In the genomic region with DNA sequence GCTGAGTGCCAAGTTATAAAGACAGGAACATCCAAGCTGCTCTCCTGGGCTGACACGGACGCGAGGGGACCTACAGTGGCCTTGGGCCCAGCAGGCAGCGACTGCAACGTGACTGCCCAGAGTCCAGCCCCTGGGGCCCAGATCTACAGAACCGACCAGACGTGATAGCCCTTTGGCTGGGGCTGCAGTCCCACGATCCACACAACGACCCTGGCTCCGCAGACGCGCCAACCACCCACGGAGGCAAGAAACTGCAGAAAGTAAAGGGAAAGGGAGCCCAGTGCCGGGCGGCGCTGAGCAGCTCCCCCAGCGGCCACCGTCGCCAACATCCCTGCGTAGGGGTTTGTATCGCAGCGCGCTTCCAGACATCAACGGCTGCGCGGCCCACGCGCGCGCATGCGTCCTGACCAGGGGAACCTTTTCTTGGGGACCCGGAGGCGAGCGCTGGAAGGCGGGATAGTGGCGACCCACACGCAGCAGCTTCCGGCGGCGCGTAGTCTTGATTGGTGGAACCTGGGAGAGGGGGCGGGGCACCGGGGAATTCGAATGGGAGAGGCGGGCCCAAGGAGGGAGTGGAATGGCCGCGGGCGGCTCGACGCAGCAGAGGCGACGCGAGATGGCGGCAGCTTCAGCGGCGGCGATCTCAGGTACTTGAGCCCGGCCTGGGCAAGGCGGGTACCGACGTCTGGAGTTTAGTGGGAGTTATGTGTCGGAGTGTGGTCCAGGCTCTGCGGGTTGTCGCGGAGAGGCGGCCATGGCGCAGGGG, we compare ENCODE assay signal across 8 cellular contexts. TPM values are rescaled to one million over a fixed set of nuclear protein-coding genes. Genes with fewer than 3 reads are reported as not detected.
DNase-seq lines count a peak whose midpoint lies in the region; ATAC-seq and TF ChIP-seq lines count a peak whose summit lies in the region.

A gene (plus strand): TSS at position 569 of the 766 bp plus-strand sequence. CDS start 9 bp downstream, at position 578.

- intact Hi-C loops in T-helper 1 cell treated with Interleukin-12 subunit alpha and Interleukin-12 subunit beta and Interleukin-4 antibody, amounts not matched to agents 30 ng/mL and 1 ng/mL, for 36 hours (cut with micrococcal nuclease) = loop anchor here (1.0 kb wide), 7 partner anchors 15 to 206 kb away; a partner anchor contains a TSS
- intact Hi-C loops in heart right ventricle (cut with DNase I) = loop anchor here in 3 of 10 donors (1.0 to 2.0 kb wide), 3 partner anchors 14 to 26 kb away; a partner anchor contains a TSS
- intact Hi-C loops in posterior vena cava (cut with DNase I) = no loop called here
- intact Hi-C loops in upper lobe of right lung (cut with DNase I) = no loop called here

- peak within 1 kb of the TSS; percentile 55 to 97 (median 90) for H3K27ac ChIP-seq in heart right ventricle
- H3K27ac ChIP-seq in upper lobe of right lung = peak within 1 kb of the TSS; percentile 92

- H3K36me3 ChIP-seq in heart right ventricle (no peaks in the 10 kb centered on the region), upper lobe of right lung (no peaks in the 10 kb centered on the region)

- no peaks in the 10 kb centered on the region for H3K9me3 ChIP-seq in heart right ventricle
- no peaks in the 10 kb centered on the region for H3K9me3 ChIP-seq in upper lobe of right lung

- DNase-seq in GM13977 (ENCODE audit: low spot score) (peak; percentile 99), NCI-H146 treated with DMSO at 0.1 percent for 48 hours (lab: John Stamatoyannopoulos, UW; ENCODE audit: unreplicated experiment) (peak; percentile 98), amniotic epithelial cell (ENCODE audit: low read depth) (peak; percentile 98), heart right ventricle (peak; percentile 99 to 100), posterior vena cava (ENCODE audit: low spot score) (peak; percentile 100), upper lobe of right lung (peak; percentile 100)

- peaks cover 10 to 31% (median 24%) of the 10 kb centered on the region in 9 donors for H3K4me1 ChIP-seq in heart right ventricle
- H3K4me1 ChIP-seq in upper lobe of right lung = peaks cover 17% of the 10 kb centered on the region

- peak within 1 kb of the TSS; percentile 56 to 98 (median 83) for H3K4me3 ChIP-seq in heart right ventricle
- peak within 1 kb of the TSS; percentile 93 for H3K4me3 ChIP-seq in upper lobe of right lung

- ATAC-seq in HG02884 (IDR thresholded peaks at IDR 0.05; ENCODE audit: unreplicated experiment) = peak; percentile 91
- ATAC-seq in heart right ventricle = peak; percentile 99 to 100 (median 99)
- peak; percentile 99 for ATAC-seq in upper lobe of right lung

- TF ChIP-seq CTCF in GM13977 (IDR thresholded peaks at IDR 0.05; ENCODE audit: extremely low read depth, insufficient read depth, missing control alignments) (peak; percentile 85), heart right ventricle (IDR thresholded peaks at IDR 0.05) (peak; percentile 40 to 89 (median 77)), upper lobe of right lung (IDR thresholded peaks at IDR 0.05) (peak; percentile 76)

- 0% methylated on average over 67 of the region's 67 CpGs for WGBS in heart right ventricle, 2 donors

- H3K27me3 ChIP-seq in heart right ventricle = no peaks in the 10 kb centered on the region
- H3K27me3 ChIP-seq in upper lobe of right lung = no peaks in the 10 kb centered on the region

- in situ Hi-C loops in GM13977 (cut with MboI; ENCODE audit: low pct_unique_long_range_greater_than_20kb, low sequenced_read_pairs, unreplicated experiment) = no loop called here

RNA-seq across cellular contexts. Expression of the gene that starts here (rescaled TPM):
- 129 and 133 TPM in 2 replicates for total RNA-seq in T-helper 1 cell treated with Interleukin-12 subunit alpha and Interleukin-12 subunit beta and Interleukin-4 antibody, amounts not matched to agents 30 ng/mL and 1 ng/mL, for 36 hours
- 10 to 100 TPM; 28.6 to 48.2 (median 38.6) TPM for total RNA-seq in heart right ventricle
- 100 to 1,000 TPM in 1 of 2 donors, 10 to 100 TPM in 1; 16.3 to 136 TPM for polyA plus RNA-seq in heart right ventricle
- total RNA-seq in posterior vena cava = 10 to 100 TPM in 1 of 2 donors, 1 to 10 TPM in 1; 5.9 to 10.4 TPM
- total RNA-seq in upper lobe of right lung = 19.8 TPM

Comparison
In these comparisons a context has a peak if more than half of its experiments do, and no peak if none do; other contexts are left out.
1. Peak in every context shown above with its lines: DNase-seq, ATAC-seq, H3K4me3 ChIP-seq and H3K27ac ChIP-seq.